ENCODE assay signal across 8 cellular contexts in the genomic region with DNA sequence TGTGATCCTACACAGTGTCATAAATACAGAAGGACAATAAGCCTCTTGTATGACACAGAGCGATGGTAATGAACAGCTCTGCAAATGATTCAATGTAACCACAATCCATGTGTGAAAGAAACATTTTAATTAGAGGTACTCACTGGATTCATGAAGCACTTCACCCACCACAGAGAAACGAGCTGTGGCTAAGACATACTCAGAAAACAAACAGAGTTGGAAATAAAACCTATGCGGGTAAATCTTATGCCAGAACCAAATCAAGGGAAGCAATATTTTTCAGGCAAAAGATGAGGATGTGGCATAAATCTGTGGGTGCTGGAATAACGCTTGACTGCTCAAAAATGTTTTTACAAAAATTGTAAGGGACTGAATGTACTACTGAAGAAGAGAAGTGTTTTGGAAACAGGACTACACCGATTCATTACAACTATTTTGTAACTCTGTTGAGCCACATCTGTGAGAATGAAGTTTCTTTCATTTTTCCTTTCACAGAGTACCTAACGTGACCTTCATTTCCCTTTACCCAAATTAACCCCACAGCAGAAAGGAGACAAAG.
DNase-seq lines count a peak whose midpoint lies in the region; ATAC-seq and TF ChIP-seq lines count a peak whose summit lies in the region.

No MANE protein-coding gene starts in this region.

- peaks cover 8% of the 10 kb centered on the region for H3K4me1 ChIP-seq in SJCRH30

- peak overlapping the region; percentile 76 for H3K27ac Mint-ChIP-seq in activated CD4-positive, alpha-beta T cell treated with anti-CD3 and anti-CD28 coated beads, Interleukin-2, amount 10 ng/mL, durations not matched to agents 7 days and 5 days
- H3K27ac Mint-ChIP-seq in mesothelial cell of epicardium, result no peak overlapping the region

- H3K4me1 Mint-ChIP-seq in activated CD4-positive, alpha-beta T cell treated with anti-CD3 and anti-CD28 coated beads, Interleukin-2, amount 10 ng/mL, durations not matched to agents 7 days and 5 days, result peaks cover 30% of the 10 kb centered on the region
- peaks cover 11% of the 10 kb centered on the region for H3K4me1 Mint-ChIP-seq in mesothelial cell of epicardium

- no peak for DNase-seq in activated CD4-positive, alpha-beta T cell treated with anti-CD3 and anti-CD28 coated beads, Interleukin-2, amount 10 ng/mL, durations not matched to agents 7 days and 5 days
- DNase-seq in activated CD4-positive, alpha-beta T cell treated with anti-CD3 and anti-CD28 coated beads for 1 hour, result no peak
- DNase-seq in SJCRH30 (peak in 1 of 2 experiments; percentile 18), left colon (no peak), mesothelial cell of epicardium (ENCODE audit: low spot score in 2 of 2, unreplicated experiment in 2 of 2) (no peak), islet precursor cell (no peak)
- DNase-seq in activated CD8-positive, alpha-beta memory T cell treated with anti-CD3 and anti-CD28 coated beads for 24 hours, result no peak

- H3K4me3 Mint-ChIP-seq in activated CD4-positive, alpha-beta T cell treated with anti-CD3 and anti-CD28 coated beads, Interleukin-2, amount 10 ng/mL, durations not matched to agents 7 days and 5 days, result peak overlapping the region; percentile 18
- H3K4me3 Mint-ChIP-seq in mesothelial cell of epicardium, result no peak overlapping the region

- no peaks in the 10 kb centered on the region for H3K9me3 ChIP-seq in SJCRH30 (replicated peaks)

- POLR2A ChIA-PET in activated CD4-positive, alpha-beta T cell treated with anti-CD3 and anti-CD28 coated beads, Interleukin-2, amount 10 ng/mL, durations not matched to agents 7 days and 5 days (lab: Charles Lee), result no interaction called here

- peaks cover 7% of the 10 kb centered on the region for H3K9me3 Mint-ChIP-seq in activated CD4-positive, alpha-beta T cell treated with anti-CD3 and anti-CD28 coated beads, Interleukin-2, amount 10 ng/mL, durations not matched to agents 7 days and 5 days
- peaks cover 14% of the 10 kb centered on the region for H3K9me3 Mint-ChIP-seq in mesothelial cell of epicardium

- ATAC-seq in HG02938 (IDR thresholded peaks at IDR 0.05; ENCODE audit: unreplicated experiment) (peak; percentile 75), left colon (peak; percentile 46)

- intact Hi-C loops in left colon (cut with DNase I, micrococcal nuclease), result no loop called here

- 0 out of 2 replicates have a peak, but pooled peaks cover 3% of the 10 kb centered on the region for H3K36me3 ChIP-seq in SJCRH30

- H3K27me3 Mint-ChIP-seq in activated CD4-positive, alpha-beta T cell treated with anti-CD3 and anti-CD28 coated beads, Interleukin-2, amount 10 ng/mL, durations not matched to agents 7 days and 5 days, result no peaks in the 10 kb centered on the region
- H3K27me3 Mint-ChIP-seq in mesothelial cell of epicardium (ENCODE audit: low read depth), result no peaks in the 10 kb centered on the region

- H3K27me3 ChIP-seq in SJCRH30, result no peaks in the 10 kb centered on the region

- CTCF ChIA-PET in activated CD4-positive, alpha-beta T cell treated with anti-CD3 and anti-CD28 coated beads, Interleukin-2, amount 10 ng/mL, durations not matched to agents 7 days and 5 days (lab: Charles Lee), result no interaction called here

- H3K36me3 Mint-ChIP-seq in activated CD4-positive, alpha-beta T cell treated with anti-CD3 and anti-CD28 coated beads, Interleukin-2, amount 10 ng/mL, durations not matched to agents 7 days and 5 days (ENCODE audit: low read depth), result peaks cover 6% of the 10 kb centered on the region
- peaks cover 19% of the 10 kb centered on the region for H3K36me3 Mint-ChIP-seq in mesothelial cell of epicardium

- no peak overlapping the region for H3K4me3 ChIP-seq in SJCRH30

- no peak for TF ChIP-seq CTCF in mesothelial cell of epicardium (IDR thresholded peaks at IDR 0.05; ENCODE audit: unreplicated experiment)

- peak overlapping the region; percentile 20; the same call in 1 of the 2 replicates for H3K27ac ChIP-seq in SJCRH30
